ENCODE assay signal across 14 cellular contexts in the genomic region with DNA sequence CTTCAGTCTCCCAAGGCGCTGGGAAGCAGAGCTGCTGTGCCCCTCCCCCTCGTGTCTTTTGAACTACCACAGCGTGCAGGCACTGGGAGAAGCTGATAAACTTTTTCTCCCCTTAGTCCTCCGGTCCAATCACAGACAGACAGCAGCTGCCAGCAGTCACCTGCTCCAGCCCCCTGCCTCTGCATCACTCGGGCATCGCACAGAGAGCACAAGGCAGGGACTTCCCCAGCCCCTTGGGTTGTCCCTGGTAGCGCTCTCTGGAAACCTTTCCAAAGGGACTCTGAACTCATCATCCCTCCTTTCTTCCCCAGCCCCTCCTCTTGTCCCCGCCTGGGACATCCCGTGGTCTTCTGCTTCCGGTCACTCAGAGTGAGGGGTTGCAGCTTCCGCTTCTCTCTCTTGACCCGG. TPM values are rescaled to one million over a fixed set of nuclear protein-coding genes. Genes with fewer than 3 reads are reported as not detected.
DNase-seq lines count a peak whose midpoint lies in the region; ATAC-seq and TF ChIP-seq lines count a peak whose summit lies in the region.
"Had no signal": no experiment of that assay in that cellular context is flagged by ENCODE, and none has a peak within 500 bp of the region (broad histone marks: within the 10 kb centered on the region; RNA-seq: fewer than 3 reads in every experiment).

No MANE protein-coding gene starts in this region.

- H3K4me1 ChIP-seq in Loucy (ENCODE audit: insufficient read depth, low read length, poor library complexity, severe bottlenecking), result peaks cover 16% of the 10 kb centered on the region

- no peak overlapping the region for H2AFZ ChIP-seq in Loucy (ENCODE audit: low read length)

- no peaks in the 10 kb centered on the region for H3K9me3 ChIP-seq in Loucy (ENCODE audit: insufficient read depth, low read depth, low read length)

- H3K9me3 Mint-ChIP-seq in chondrocyte (ENCODE audit: low read depth), result no peaks in the 10 kb centered on the region
- no peaks in the 10 kb centered on the region for H3K9me3 Mint-ChIP-seq in nephron progenitor cell
- H3K9me3 Mint-ChIP-seq: activated T-helper 2 cell treated with anti-CD3 and anti-CD28 coated beads, Interferon-gamma antibody, Interleukin-2, Interleukin-4, amounts not matched to agents 10 μg/mL and 5 μg/mL and 100 μg/mL, durations not matched to agents 14 hours and 24 hours and 36 hours had no signal

- ATAC-seq in GM19035 (IDR thresholded peaks at IDR 0.05; ENCODE audit: unreplicated experiment), result no peak

- no peaks in the 10 kb centered on the region for H3K9me2 ChIP-seq in Loucy (replicated peaks; ENCODE audit: low read depth, low read length)

- no peak for TF ChIP-seq CTCF in Loucy (conservative IDR thresholded peaks at IDR 0.05; ENCODE audit: low read length)
- TF ChIP-seq CTCF in chondrocyte (IDR thresholded peaks at IDR 0.05), result no peak
- TF ChIP-seq CTCF in nephron progenitor cell (IDR thresholded peaks at IDR 0.05), result no peak

- H3K4me3 ChIP-seq in Loucy (ENCODE audit: low read length, poor library complexity, severe bottlenecking), result no peak overlapping the region
- H3K4me3 ChIP-seq: lung had no signal

- peak; percentile 45 for DNase-seq in DMS53 (lab: John Stamatoyannopoulos, UW)
- no peak for DNase-seq in DMS53 treated with DMSO at 0.1 percent for 48 hours (lab: John Stamatoyannopoulos, UW; ENCODE audit: unreplicated experiment)
- DNase-seq in chondrocyte (ENCODE audit: low spot score), result no peak
- peak; percentile 38 for DNase-seq in nephron progenitor cell
- no peak for DNase-seq in NCI-H1105 treated with DMSO at 0.1 percent for 48 hours (lab: John Stamatoyannopoulos, UW)
- DNase-seq in effector CD8-positive, alpha-beta T cell (lab: John Stamatoyannopoulos, UW), result no peak
- DNase-seq: Kasumi-1; stimulated activated CD4-positive, alpha-beta T cell treated with anti-CD3 and anti-CD28 coated beads, Interleukin-4, amount 100 ng/mL, for 24 hours had no signal

- peaks cover 3% of the 10 kb centered on the region; the same call in 1 of the 2 replicates for H3K79me2 ChIP-seq in Loucy (ENCODE audit: insufficient read depth, low read length)

- H3K4me2 ChIP-seq in Loucy (ENCODE audit: low read depth, low read length, poor library complexity, severe bottlenecking), result peak overlapping the region; percentile 43

- H3K27ac Mint-ChIP-seq in chondrocyte (ENCODE audit: unreplicated experiment), result no peak overlapping the region
- no peak overlapping the region for H3K27ac Mint-ChIP-seq in nephron progenitor cell
- H3K27ac Mint-ChIP-seq: activated T-helper 2 cell treated with anti-CD3 and anti-CD28 coated beads, Interferon-gamma antibody, Interleukin-2, Interleukin-4, amounts not matched to agents 10 μg/mL and 5 μg/mL and 100 μg/mL, durations not matched to agents 14 hours and 24 hours and 36 hours had no signal

- no peaks in the 10 kb centered on the region for H4K20me1 ChIP-seq in Loucy (ENCODE audit: insufficient read depth, low read length, poor library complexity, severe bottlenecking)

- no peak overlapping the region for H3K9ac ChIP-seq in Loucy (ENCODE audit: low read depth, low read length, poor library complexity, severe bottlenecking)

- H3K4me1 Mint-ChIP-seq in chondrocyte (ENCODE audit: low read depth) (peaks cover 18% of the 10 kb centered on the region), nephron progenitor cell (peaks cover 27% of the 10 kb centered on the region)

- H3K36me3 Mint-ChIP-seq in chondrocyte (ENCODE audit: low read depth) (no peaks in the 10 kb centered on the region), nephron progenitor cell (ENCODE audit: low read depth) (no peaks in the 10 kb centered on the region)

- H3K27me3 ChIP-seq in Loucy (ENCODE audit: insufficient read depth, low read length, poor library complexity, severe bottlenecking), result no peaks in the 10 kb centered on the region

- no peaks in the 10 kb centered on the region for H3K36me3 ChIP-seq in Loucy (ENCODE audit: insufficient read depth, low read length)

- no peaks in the 10 kb centered on the region for H3F3A ChIP-seq in Loucy (ENCODE audit: low read depth)

- peak overlapping the region; percentile 40 for H3K4me3 Mint-ChIP-seq in chondrocyte (ENCODE audit: unreplicated experiment)
- H3K4me3 Mint-ChIP-seq in nephron progenitor cell, result peak overlapping the region; percentile 78

- H3K27me3 Mint-ChIP-seq in chondrocyte (ENCODE audit: low read depth) (peaks cover 82% of the 10 kb centered on the region), nephron progenitor cell (ENCODE audit: low read depth, poor library complexity) (peaks cover 100% of the 10 kb centered on the region)

RNA-seq across cellular contexts. Expression of gene NEUROG3, which starts 1.4 kb away (rescaled TPM):
- total RNA-seq in chondrocyte, result not detected in 3 replicates
- total RNA-seq: activated T-helper 2 cell treated with anti-CD3 and anti-CD28 coated beads, Interferon-gamma antibody, Interleukin-2, Interleukin-4, amounts not matched to agents 10 μg/mL and 5 μg/mL and 100 μg/mL, durations not matched to agents 14 hours and 24 hours and 36 hours; fibroblast of villous mesenchyme; lung; posterior vena cava had no signal

RNA-seq across cellular contexts. Expression of gene FAM241B, which starts 55.5 kb away (rescaled TPM):
- total RNA-seq in chondrocyte, result 5.0 to 13.7 TPM (median 9.7 TPM) in 3 replicates
- total RNA-seq: fibroblast of villous mesenchyme had no signal

Comparison
In these comparisons a context has a peak if more than half of its experiments do, and no peak if none do; other contexts are left out.
1. DNase-seq: peak in DMS53 (single experiment) and nephron progenitor cell (single experiment); none in DMS53 treated with DMSO at 0.1 percent for 48 hours (single experiment), chondrocyte (single experiment), NCI-H1105 treated with DMSO at 0.1 percent for 48 hours (single experiment) and effector CD8-positive, alpha-beta T cell (single experiment).